ENCODE assay signal across 11 cellular contexts in the genomic region with DNA sequence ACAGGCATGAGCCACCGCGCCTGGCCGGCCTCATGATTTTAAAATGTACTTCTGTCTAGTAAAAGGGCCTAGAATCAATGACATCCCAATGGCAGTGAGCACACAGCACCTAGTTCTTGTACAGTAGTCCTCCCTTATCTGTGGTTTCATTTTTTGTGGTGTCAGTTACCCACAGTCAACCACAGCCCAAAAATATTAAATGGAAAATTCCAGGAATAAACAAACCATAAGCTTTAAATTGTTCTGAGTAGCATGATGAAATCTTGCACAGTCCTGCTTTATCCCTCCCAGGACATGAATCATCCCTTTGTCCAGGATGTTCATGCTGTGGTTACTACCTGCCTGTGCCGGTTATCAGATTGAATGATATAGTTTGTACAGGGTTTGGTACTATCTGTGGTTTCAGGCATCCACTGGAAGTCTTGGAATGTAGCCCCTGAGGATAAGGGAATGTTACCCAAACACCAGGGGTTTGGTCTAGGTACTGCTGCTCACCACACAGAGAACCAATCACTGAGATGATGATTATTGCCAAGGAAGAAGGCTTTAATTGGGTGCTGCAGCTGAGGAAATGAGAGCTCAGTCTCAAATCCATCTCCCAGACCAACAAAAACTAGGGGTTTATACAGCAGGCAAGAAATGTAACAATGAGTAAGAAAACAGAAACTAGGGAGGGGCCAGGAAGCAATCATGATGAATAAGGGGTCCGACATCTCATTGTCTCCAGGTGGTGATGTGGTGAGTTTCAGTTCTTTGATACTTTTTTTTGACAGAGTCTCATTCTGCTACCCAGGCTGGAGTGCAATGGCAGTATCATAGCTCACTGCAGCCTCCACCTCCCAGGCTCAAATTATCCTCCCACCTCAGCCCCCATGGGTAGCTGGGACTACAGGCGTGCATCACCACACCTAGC. TPM values are rescaled to one million over a fixed set of nuclear protein-coding genes. Genes with fewer than 3 reads are reported as not detected.
DNase-seq lines count a peak whose midpoint lies in the region; ATAC-seq, FAIRE-seq and TF ChIP-seq lines count a peak whose summit lies in the region.
"Had no signal": no experiment of that assay in that cellular context is flagged by ENCODE, and none has a peak within 500 bp of the region (broad histone marks: within the 10 kb centered on the region; RNA-seq: fewer than 3 reads in every experiment).

No MANE protein-coding gene starts in this region.

- H3K36me3 Mint-ChIP-seq in naive B cell (no peaks in the 10 kb centered on the region), Calu3 (ENCODE audit: insufficient read depth, unreplicated experiment) (no peaks in the 10 kb centered on the region)

- H3K27ac Mint-ChIP-seq in naive B cell (peak overlapping the region in 2 of 6 donors; percentile 27 to 67), Calu3 (ENCODE audit: unreplicated experiment) (no peak overlapping the region)

- no peak for DNase-seq in GM12891 (ENCODE audit: insufficient read length, low spot score)
- DNase-seq in NB4 (ENCODE audit: low read depth), result peak; percentile 18
- DNase-seq in amniotic epithelial cell (ENCODE audit: low read depth), result peak; percentile 93
- DNase-seq in naive B cell, result no peak
- no peak for DNase-seq in Calu3
- no peak for DNase-seq in NCI-H2196 (lab: John Stamatoyannopoulos, UW; ENCODE audit: unreplicated experiment)
- DNase-seq: small intestine had no signal

- H3K4me3 Mint-ChIP-seq in naive B cell (no peak overlapping the region), Calu3 (ENCODE audit: low read depth, unreplicated experiment) (no peak overlapping the region)

- no peaks in the 10 kb centered on the region for H3K27me3 Mint-ChIP-seq in naive B cell
- H3K27me3 Mint-ChIP-seq in Calu3 (ENCODE audit: unreplicated experiment), result no peaks in the 10 kb centered on the region

- CTCF ChIA-PET in Calu3 (lab: Charles Lee), result interaction anchor here (0.6 to 1.0 kb wide), 2 partner anchors 32 to 836 kb away, joined by 3 to 5 read pairs; no protein-coding TSS in a partner anchor

- ATAC-seq in naive B cell (ENCODE audit: low read depth in 2 of 2) (peak; percentile 30 to 48), GM19351 (IDR thresholded peaks at IDR 0.05; ENCODE audit: unreplicated experiment) (no peak), HG02884 (IDR thresholded peaks at IDR 0.05; ENCODE audit: unreplicated experiment) (no peak)

- TF ChIP-seq POLR2A in GM12891 (IDR thresholded peaks at IDR 0.05; ENCODE audit: low read depth, low read length), result no peak
- TF ChIP-seq POLR2A in NB4 (IDR thresholded peaks at IDR 0.05; ENCODE audit: extremely low read depth, insufficient read length), result no peak

- intact Hi-C loops in Calu3 (cut with micrococcal nuclease; ENCODE audit: unreplicated experiment), result no loop called here

- H3K9me3 Mint-ChIP-seq in naive B cell, result peaks cover 0 to 2% (median 0%) of the 10 kb centered on the region in 7 donors
- H3K9me3 Mint-ChIP-seq in Calu3 (ENCODE audit: low read depth, unreplicated experiment), result no peaks in the 10 kb centered on the region

- H3K4me1 Mint-ChIP-seq in naive B cell (peaks cover 0 to 5% (median 4%) of the 10 kb centered on the region in 3 donors), Calu3 (ENCODE audit: low read depth, unreplicated experiment) (no peaks in the 10 kb centered on the region)

- TF ChIP-seq CTCF in NB4 (IDR thresholded peaks at IDR 0.05; ENCODE audit: low read depth, low read length) (no peak), Calu3 (IDR thresholded peaks at IDR 0.05; ENCODE audit: unreplicated experiment) (no peak)

- no peak overlapping the region for H3K4me3 ChIP-seq in NB4 (ENCODE audit: low read depth, low read length)
- H3K4me3 ChIP-seq: vagina had no signal

- FAIRE-seq in GM12891 (lab: Jason Lieb, UNC), result peak; percentile 9
- FAIRE-seq: GM18507, small intestine had no signal

- no TSS peak for BruUV-seq in Calu3 (replicated peaks; lab: Mats Ljungman, UMichigan)

TF ChIP-seq in GM12891, 5 proteins besides CTCF, POLR2A, EP300 and RAD21:
- TF ChIP-seq PAX5 (IDR thresholded peaks at IDR 0.05; ENCODE audit: insufficient read depth, low read length, severe bottlenecking) (no peak), POLR2AphosphoS5 (IDR thresholded peaks at IDR 0.05; ENCODE audit: low read depth, low read length) (no peak), SPI1 (IDR thresholded peaks at IDR 0.05; ENCODE audit: low read depth, low read length) (no peak), TAF1 (IDR thresholded peaks at IDR 0.05; ENCODE audit: low read depth, low read length) (no peak), POU2F2 (IDR thresholded peaks at IDR 0.05; ENCODE audit: low read depth, low read length) (no peak)
TF ChIP-seq in GM12891: peak in this region for 0.

RNA-seq across cellular contexts. Expression of a gene that starts 16.1 kb away (rescaled TPM):
- 2.1 TPM for polyA plus RNA-seq in GM12891 (2012; ENCODE audit: low read depth, missing spikeins)
- polyA plus RNA-seq in naive B cell (ENCODE audit: low read depth in 6 of 6), result 10 to 100 TPM in 5 of 6 donors, 1 to 10 TPM in 1; 4.5 to 24.0 (median 13.3) TPM
- total RNA-seq in Calu3 (2022), result 0.54 and 0.73 TPM in 2 replicates

Comparison
In these comparisons a context has a peak if more than half of its experiments do, and no peak if none do; other contexts are left out.
1. DNase-seq: peak in NB4 (single experiment) and amniotic epithelial cell (single experiment); none in GM12891 (single experiment), naive B cell (single experiment), Calu3 (single experiment) and NCI-H2196 (single experiment).
2. ATAC-seq: peak in naive B cell (2 of 2); none in GM19351 (single experiment) and HG02884 (single experiment).